ENCODE assay signal across 1 cellular context in the genomic region with DNA sequence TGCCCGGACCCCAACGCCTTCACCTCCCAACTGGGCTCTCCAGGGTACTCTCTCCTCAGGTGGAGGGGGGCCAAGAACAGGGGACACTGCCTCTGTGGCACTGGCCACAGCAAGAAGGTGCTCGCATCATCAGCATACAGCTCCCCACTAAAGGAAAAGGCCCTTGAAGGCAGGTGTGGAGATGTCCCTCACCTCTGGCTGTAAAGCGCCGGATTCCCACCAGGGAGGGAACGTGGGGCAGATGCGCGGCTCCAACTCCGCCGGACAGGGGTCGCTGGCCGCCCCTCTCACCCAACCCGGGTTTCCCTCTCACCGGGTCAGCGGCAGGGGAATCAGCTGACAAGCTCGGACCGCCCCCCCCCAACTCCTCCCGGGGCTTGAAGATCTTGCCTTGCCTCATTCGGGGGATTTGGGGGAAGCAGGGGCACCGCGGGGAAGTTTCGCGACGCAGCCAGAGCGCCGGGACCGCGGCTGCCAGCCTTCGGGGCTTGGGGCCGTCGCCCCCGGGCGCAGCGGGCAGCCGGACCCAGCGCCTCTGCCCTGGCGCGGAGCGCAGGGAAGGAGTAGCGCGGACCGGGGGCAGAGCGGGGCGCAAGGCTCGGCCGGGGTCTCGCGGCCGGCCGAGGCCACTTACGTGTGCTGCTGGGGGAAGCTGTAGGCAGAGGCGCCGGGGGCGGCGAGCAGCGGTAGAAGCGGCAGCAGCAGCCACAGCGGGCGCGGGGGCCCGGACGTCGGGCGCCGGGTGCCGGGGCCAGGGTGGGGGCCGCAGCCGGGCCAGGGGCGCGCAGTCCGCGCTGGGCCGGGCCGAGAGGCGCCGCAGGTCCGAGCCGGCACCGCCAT.
TF ChIP-seq lines count a peak whose summit lies in the region.

No MANE protein-coding gene starts in this region.

TF ChIP-seq in WTC11, 78 proteins besides CTCF, POLR2A, EP300 and RAD21 (continued from another document):
- TF ChIP-seq AR (CRISPR knock-in tag; IDR thresholded peaks at IDR 0.05) (no peak), IRF2 (CRISPR knock-in tag; IDR thresholded peaks at IDR 0.05; ENCODE audit: borderline replicate concordance, low read depth) (no peak)
